In the genomic region with DNA sequence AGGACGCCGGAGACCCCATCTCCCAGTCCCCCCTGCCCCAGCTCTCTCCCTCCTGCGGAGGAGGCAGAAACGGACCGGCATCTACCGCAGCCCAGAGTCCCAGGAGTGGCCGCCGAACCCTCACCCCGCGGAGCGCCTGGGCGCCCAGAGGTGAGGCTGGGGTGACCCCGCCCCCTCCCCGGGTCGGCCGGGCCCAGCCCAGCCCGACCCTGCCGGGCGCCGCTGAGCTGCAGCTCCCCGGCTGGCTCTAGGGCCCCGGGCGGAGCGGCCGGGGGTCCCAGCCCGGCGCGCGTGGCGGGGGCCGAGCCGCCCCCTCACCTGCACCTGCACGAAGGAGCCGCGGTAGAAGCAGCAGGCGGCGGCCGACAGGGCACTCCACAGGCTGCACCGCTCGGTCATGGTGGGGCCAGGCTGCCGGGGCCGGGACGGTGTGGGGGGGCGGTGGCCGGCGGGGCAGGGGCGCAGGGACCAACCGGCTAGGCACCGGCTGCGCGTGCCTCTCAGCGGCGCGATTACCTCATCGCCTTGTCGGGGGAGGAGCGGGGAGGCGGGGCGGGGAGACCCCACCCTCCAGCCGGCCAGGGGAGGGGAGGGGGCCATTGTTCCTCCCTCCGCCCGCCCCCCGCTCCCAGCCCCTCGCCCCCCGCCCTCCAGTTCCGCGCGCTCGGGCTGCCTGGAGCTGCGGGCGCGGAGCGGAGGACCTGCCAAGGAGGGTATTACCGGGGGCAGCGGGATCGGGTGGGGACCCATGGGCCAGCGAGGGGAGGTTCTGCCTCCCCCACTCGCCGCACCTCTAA, we compare ENCODE assay signal across 1 cellular context.
TF ChIP-seq lines count a peak whose summit lies in the region.

No MANE protein-coding gene starts in this region.

TF ChIP-seq in SK-N-SH, 30 proteins besides CTCF, POLR2A, EP300 and RAD21 (continued from another document):
- TF ChIP-seq REST (IDR thresholded peaks at IDR 0.05; ENCODE audit: low read depth, low read length): no peak
TF ChIP-seq in SK-N-SH: peak in this region for 0.
